1 cellular context compared by ENCODE assay signal in genomic region chr17:19274893-19275292, GRCh38.
TF ChIP-seq lines count a peak whose summit lies in the region.

No MANE protein-coding gene starts in this region.

TF ChIP-seq in K562, 482 proteins besides CTCF, POLR2A, EP300 and RAD21 (continued from another document):
- TF ChIP-seq MNT (conservative IDR thresholded peaks at IDR 0.05) (no peak), KAT8 (IDR thresholded peaks at IDR 0.05; ENCODE audit: low read depth) (no peak), FOSL1 (tag; conservative IDR thresholded peaks at IDR 0.05) (peak; percentile 22; the same call in 1 of the 2 replicates), PTTG1 (tag; IDR thresholded peaks at IDR 0.05; ENCODE audit: low read depth) (no peak), NR2C1 (IDR thresholded peaks at IDR 0.05) (no peak), NR2C1 (tag; IDR thresholded peaks at IDR 0.05) (no peak)
